24 cellular contexts compared by ENCODE assay signal in the genomic region with DNA sequence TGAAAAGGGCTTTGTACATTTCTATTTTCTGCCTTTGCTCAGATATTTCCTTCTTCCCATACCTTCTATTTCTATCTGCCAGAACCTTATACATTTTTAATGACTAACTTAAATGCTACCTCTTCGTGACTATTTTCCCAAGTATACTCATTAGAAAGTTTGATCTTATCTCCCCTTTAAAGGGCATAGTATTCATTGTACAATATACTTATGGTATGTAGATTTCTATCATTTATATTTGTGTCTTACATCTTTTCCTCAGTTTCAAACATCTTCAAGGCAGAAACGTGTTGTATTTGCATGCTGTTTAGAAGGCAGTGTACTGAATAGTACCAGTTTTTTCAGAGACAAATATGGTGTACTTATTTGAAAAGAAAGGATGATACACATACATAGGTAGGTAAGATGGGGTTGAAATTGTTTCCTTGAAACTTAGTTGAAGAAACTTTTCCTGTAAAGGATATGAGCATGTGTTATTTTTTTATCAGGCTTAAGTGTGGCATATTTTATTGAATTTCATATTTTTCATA.
DNase-seq lines count a peak whose midpoint lies in the region; ATAC-seq, FAIRE-seq and TF ChIP-seq lines count a peak whose summit lies in the region.
"Had no signal": no experiment of that assay in that cellular context is flagged by ENCODE, and none has a peak within 500 bp of the region (broad histone marks: within the 10 kb centered on the region; RNA-seq: fewer than 3 reads in every experiment).

No MANE protein-coding gene starts in this region.

- peak overlapping the region; percentile 87 for H2AFZ ChIP-seq in PC-9

- no peaks in the 10 kb centered on the region for H4K20me1 ChIP-seq in PC-9 (ENCODE audit: insufficient read depth)
- H4K20me1 ChIP-seq: BLaER1 treated with 17β-estradiol and CSF1 and Interleukin-3, amounts not matched to agents 10 nM and 100 nM had no signal

- DNase-seq in DMS53 (lab: John Stamatoyannopoulos, UW) (peak; percentile 14), DMS53 treated with DMSO at 0.1 percent for 48 hours (lab: John Stamatoyannopoulos, UW; ENCODE audit: unreplicated experiment) (no peak), PC-9 (no peak), neural crest cell (ENCODE audit: low read depth, low spot score) (no peak), lower lobe of right lung (no peak), urothelium cell line (ENCODE audit: low spot score) (no peak), NCI-H187 treated with DMSO at 0.1 percent for 48 hours (lab: John Stamatoyannopoulos, UW) (no peak)
- DNase-seq: Calu3; CD4-positive, alpha-beta memory T cell; DMS153; H7; HFFc6; KBM-7; NCI-H1092 treated with DMSO at 0.1 percent for 48 hours; NCI-H1436 treated with DMSO at 0.1 percent for 48 hours; NCI-H2029; NCI-H2227 treated with DMSO at 0.1 percent for 48 hours; NCI-H510A; NCI-H774; Right ventricle myocardium superior; SW 1271 had no signal

- no peaks in the 10 kb centered on the region for H3K4me1 Mint-ChIP-seq in neural crest cell
- H3K4me1 Mint-ChIP-seq: CD4-positive, alpha-beta memory T cell had no signal

- BruUV-seq in PC-9 (replicated peaks; lab: Mats Ljungman, UMichigan), result no TSS peak

- H3K4me2 ChIP-seq in PC-9, result peak overlapping the region; percentile 89
- H3K4me2 ChIP-seq: BLaER1 treated with 17β-estradiol and CSF1 and Interleukin-3, amounts not matched to agents 10 nM and 100 nM had no signal

- H3K36me3 ChIP-seq in HUES6 (ENCODE audit: control insufficient read depth, insufficient read depth, low read length), result no peaks in the 10 kb centered on the region
- 0 out of 2 replicates have a peak, but pooled peaks cover 5% of the 10 kb centered on the region for H3K36me3 ChIP-seq in PC-9 (ENCODE audit: low read depth)
- no peaks in the 10 kb centered on the region for H3K36me3 ChIP-seq in lower lobe of right lung
- H3K36me3 ChIP-seq: BLaER1 treated with 17β-estradiol and CSF1 and Interleukin-3, amounts not matched to agents 10 nM and 100 nM had no signal

- TF ChIP-seq CTCF in PC-9 (conservative IDR thresholded peaks at IDR 0.05), result no peak
- no peak for TF ChIP-seq CTCF in neural crest cell (conservative IDR thresholded peaks at IDR 0.05)
- TF ChIP-seq CTCF in lower lobe of right lung (IDR thresholded peaks at IDR 0.05), result no peak

- H3K4me3 Mint-ChIP-seq in neural crest cell, result peak overlapping the region; percentile 28
- H3K4me3 Mint-ChIP-seq: CD4-positive, alpha-beta memory T cell; HFFc6 had no signal

- H3K27me3 Mint-ChIP-seq in neural crest cell (ENCODE audit: low read depth), result no peaks in the 10 kb centered on the region
- H3K27me3 Mint-ChIP-seq: CD4-positive, alpha-beta memory T cell had no signal

- H3F3A ChIP-seq in PC-9 (ENCODE audit: insufficient read depth, low read depth), result peaks cover 9% of the 10 kb centered on the region; the same call in 1 of the 2 replicates

- FAIRE-seq in urothelium cell line (lab: Jason Lieb, UNC), result no peak

- no peak overlapping the region for H3K9ac ChIP-seq in HUES6 (ENCODE audit: low read length)
- H3K9ac ChIP-seq: BLaER1 treated with 17β-estradiol and CSF1 and Interleukin-3, amounts not matched to agents 10 nM and 100 nM had no signal

- H3K9me3 Mint-ChIP-seq in neural crest cell, result peaks cover 4% of the 10 kb centered on the region

- H3K4me1 ChIP-seq in HUES6 (ENCODE audit: control insufficient read depth, insufficient read depth, low read length) (no peaks in the 10 kb centered on the region; the same call in 1 of the 2 replicates), PC-9 (replicated peaks; ENCODE audit: insufficient read depth) (peaks cover 16% of the 10 kb centered on the region; the same call in 1 of the 2 replicates), lower lobe of right lung (no peaks in the 10 kb centered on the region)
- H3K4me1 ChIP-seq: BLaER1 treated with 17β-estradiol and CSF1 and Interleukin-3, amounts not matched to agents 10 nM and 100 nM had no signal

- H3K4me3 ChIP-seq in HUES6 (ENCODE audit: low read depth, low read length), result peak overlapping the region; percentile 25; the same call in 1 of the 2 replicates
- peak overlapping the region; percentile 69 for H3K4me3 ChIP-seq in PC-9
- H3K4me3 ChIP-seq in lower lobe of right lung, result no peak overlapping the region
- H3K4me3 ChIP-seq: BLaER1 treated with 17β-estradiol and CSF1 and Interleukin-3, amounts not matched to agents 10 nM and 100 nM had no signal

- intact Hi-C loops in PC-9 (cut with micrococcal nuclease; ENCODE audit: unreplicated experiment) (no loop called here), lower lobe of right lung (cut with DNase I) (no loop called here)

- H3K36me3 Mint-ChIP-seq in neural crest cell (ENCODE audit: low read depth), result no peaks in the 10 kb centered on the region
- H3K36me3 Mint-ChIP-seq: CD4-positive, alpha-beta memory T cell had no signal

- POLR2A ChIA-PET in PC-9 (lab: Charles Lee; ENCODE audit: unreplicated experiment), result no interaction called here

- peaks cover 6% of the 10 kb centered on the region; the same call in 1 of the 2 replicates for H3K79me2 ChIP-seq in PC-9 (ENCODE audit: low read depth)

- no peaks in the 10 kb centered on the region for H3K27me3 ChIP-seq in HUES6 (ENCODE audit: control insufficient read depth, insufficient read depth, low read length)
- H3K27me3 ChIP-seq in PC-9 (ENCODE audit: insufficient read depth, low read depth), result no peaks in the 10 kb centered on the region
- H3K27me3 ChIP-seq in lower lobe of right lung (ENCODE audit: low read depth), result no peaks in the 10 kb centered on the region
- H3K27me3 ChIP-seq: BLaER1 treated with 17β-estradiol and CSF1 and Interleukin-3, amounts not matched to agents 10 nM and 100 nM had no signal

- CTCF ChIA-PET in PC-9 (lab: Charles Lee), result interaction anchor here (0.7 to 1.1 kb wide), 2 partner anchors 83 to 272 kb away, joined by 3 read pairs; no protein-coding TSS in a partner anchor

- no peak for ATAC-seq in lower lobe of right lung

- no peak overlapping the region for H3K27ac Mint-ChIP-seq in neural crest cell (ENCODE audit: unreplicated experiment)
- H3K27ac Mint-ChIP-seq: CD4-positive, alpha-beta memory T cell; HFFc6 had no signal

- H3K27ac ChIP-seq in HUES6 (ENCODE audit: low read depth, low read length), result no peak overlapping the region
- peak overlapping the region; percentile 83 for H3K27ac ChIP-seq in PC-9
- H3K27ac ChIP-seq in lower lobe of right lung, result no peak overlapping the region
- H3K27ac ChIP-seq: 22Rv1; BLaER1 treated with 17β-estradiol and CSF1 and Interleukin-3, amounts not matched to agents 10 nM and 100 nM had no signal

- H3K9me2 ChIP-seq in PC-9 (ENCODE audit: insufficient read depth), result no peaks in the 10 kb centered on the region

- H3K9me3 ChIP-seq in HUES6 (ENCODE audit: control insufficient read depth, insufficient read depth, low read depth, low read length), result peaks cover 5% of the 10 kb centered on the region; the same call in 1 of the 2 replicates
- H3K9me3 ChIP-seq in PC-9 (ENCODE audit: insufficient read depth, low read depth), result no peaks in the 10 kb centered on the region
- no peaks in the 10 kb centered on the region for H3K9me3 ChIP-seq in lower lobe of right lung
- H3K9me3 ChIP-seq: BLaER1 treated with 17β-estradiol and CSF1 and Interleukin-3, amounts not matched to agents 10 nM and 100 nM had no signal
